ENCODE assay signal across 1 cellular context in the genomic region with DNA sequence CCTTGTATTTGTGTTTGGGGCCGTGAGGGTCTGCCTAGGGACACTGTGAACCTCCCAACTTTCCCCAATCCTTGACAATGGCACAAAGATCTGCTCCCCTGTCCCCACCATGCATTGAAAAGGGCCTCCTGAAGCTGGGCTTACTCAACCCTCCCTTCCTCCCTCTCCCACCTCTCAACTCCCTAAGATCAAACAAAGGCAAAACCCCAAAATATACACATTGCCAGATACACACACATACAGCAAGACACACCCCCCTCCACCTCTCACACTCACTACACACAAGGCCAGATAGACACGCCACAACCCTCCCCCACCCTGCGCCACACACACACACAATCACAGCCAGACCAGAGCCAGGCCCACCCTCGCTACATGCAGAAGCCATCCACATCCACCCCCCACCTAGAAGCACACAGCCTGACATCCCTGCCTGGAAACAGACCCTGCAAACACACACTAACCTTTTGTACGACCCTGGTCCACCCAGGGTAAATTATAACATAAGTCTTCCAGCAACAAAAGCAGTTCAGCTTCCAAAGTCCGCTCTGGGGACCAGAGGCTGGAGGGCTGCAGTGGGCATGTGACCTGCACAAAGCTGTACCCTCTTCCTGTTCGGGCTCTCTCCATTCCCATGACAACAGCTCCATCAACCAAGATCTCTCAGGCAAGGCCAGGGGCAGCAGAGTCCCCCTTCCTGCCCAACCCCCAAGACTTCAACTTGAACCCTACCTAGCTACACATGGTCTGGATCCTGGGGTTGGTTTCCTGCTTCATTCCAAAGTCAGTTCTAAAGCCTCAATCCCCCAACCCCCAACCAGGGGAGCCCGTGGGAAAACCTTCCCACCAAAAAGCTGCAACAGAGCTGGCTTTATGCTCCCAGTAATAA.
TF ChIP-seq lines count a peak whose summit lies in the region.

No MANE protein-coding gene starts in this region.

TF ChIP-seq in HepG2, 621 proteins besides CTCF, POLR2A, EP300 and RAD21 (continued from another document and continues in another):
- TF ChIP-seq NR0B2 (CRISPR knock-in tag; IDR thresholded peaks at IDR 0.05): no peak
- TF ChIP-seq, protein P1, sequence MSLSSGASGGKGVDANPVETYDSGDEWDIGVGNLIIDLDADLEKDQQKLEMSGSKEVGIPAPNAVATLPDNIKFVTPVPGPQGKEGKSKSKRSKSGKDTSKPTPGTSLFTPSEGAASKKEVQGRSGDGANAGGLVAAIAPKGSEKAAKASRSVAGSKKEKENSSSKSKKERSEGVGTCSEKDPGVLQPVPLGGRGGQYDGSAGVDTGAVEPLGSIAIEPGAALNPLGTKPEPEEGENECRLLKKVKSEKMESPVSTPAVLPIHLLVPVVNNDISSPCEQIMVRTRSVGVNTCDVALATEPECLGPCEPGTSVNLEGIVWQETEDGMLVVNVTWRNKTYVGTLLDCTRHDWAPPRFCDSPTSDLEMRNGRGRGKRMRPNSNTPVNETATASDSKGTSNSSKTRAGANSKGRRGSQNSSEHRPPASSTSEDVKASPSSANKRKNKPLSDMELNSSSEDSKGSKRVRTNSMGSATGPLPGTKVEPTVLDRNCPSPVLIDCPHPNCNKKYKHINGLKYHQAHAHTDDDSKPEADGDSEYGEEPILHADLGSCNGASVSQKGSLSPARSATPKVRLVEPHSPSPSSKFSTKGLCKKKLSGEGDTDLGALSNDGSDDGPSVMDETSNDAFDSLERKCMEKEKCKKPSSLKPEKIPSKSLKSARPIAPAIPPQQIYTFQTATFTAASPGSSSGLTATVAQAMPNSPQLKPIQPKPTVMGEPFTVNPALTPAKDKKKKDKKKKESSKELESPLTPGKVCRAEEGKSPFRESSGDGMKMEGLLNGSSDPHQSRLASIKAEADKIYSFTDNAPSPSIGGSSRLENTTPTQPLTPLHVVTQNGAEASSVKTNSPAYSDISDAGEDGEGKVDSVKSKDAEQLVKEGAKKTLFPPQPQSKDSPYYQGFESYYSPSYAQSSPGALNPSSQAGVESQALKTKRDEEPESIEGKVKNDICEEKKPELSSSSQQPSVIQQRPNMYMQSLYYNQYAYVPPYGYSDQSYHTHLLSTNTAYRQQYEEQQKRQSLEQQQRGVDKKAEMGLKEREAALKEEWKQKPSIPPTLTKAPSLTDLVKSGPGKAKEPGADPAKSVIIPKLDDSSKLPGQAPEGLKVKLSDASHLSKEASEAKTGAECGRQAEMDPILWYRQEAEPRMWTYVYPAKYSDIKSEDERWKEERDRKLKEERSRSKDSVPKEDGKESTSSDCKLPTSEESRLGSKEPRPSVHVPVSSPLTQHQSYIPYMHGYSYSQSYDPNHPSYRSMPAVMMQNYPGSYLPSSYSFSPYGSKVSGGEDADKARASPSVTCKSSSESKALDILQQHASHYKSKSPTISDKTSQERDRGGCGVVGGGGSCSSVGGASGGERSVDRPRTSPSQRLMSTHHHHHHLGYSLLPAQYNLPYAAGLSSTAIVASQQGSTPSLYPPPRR (CRISPR knock-in tag; IDR thresholded peaks at IDR 0.05; ENCODE audit: borderline replicate concordance): peak; percentile 55; the same call in 1 of the 2 replicates
- no peak for TF ChIP-seq ZIK1 (CRISPR knock-in tag; IDR thresholded peaks at IDR 0.05; ENCODE audit: borderline replicate concordance, low read depth)
- no peak for TF ChIP-seq RNF2 (conservative IDR thresholded peaks at IDR 0.05; ENCODE audit: low read depth)
- peak; percentile 43; the same call in 1 of the 2 replicates for TF ChIP-seq TBX2 (CRISPR knock-in tag; IDR thresholded peaks at IDR 0.05; ENCODE audit: borderline replicate concordance)
- TF ChIP-seq, protein P2, sequence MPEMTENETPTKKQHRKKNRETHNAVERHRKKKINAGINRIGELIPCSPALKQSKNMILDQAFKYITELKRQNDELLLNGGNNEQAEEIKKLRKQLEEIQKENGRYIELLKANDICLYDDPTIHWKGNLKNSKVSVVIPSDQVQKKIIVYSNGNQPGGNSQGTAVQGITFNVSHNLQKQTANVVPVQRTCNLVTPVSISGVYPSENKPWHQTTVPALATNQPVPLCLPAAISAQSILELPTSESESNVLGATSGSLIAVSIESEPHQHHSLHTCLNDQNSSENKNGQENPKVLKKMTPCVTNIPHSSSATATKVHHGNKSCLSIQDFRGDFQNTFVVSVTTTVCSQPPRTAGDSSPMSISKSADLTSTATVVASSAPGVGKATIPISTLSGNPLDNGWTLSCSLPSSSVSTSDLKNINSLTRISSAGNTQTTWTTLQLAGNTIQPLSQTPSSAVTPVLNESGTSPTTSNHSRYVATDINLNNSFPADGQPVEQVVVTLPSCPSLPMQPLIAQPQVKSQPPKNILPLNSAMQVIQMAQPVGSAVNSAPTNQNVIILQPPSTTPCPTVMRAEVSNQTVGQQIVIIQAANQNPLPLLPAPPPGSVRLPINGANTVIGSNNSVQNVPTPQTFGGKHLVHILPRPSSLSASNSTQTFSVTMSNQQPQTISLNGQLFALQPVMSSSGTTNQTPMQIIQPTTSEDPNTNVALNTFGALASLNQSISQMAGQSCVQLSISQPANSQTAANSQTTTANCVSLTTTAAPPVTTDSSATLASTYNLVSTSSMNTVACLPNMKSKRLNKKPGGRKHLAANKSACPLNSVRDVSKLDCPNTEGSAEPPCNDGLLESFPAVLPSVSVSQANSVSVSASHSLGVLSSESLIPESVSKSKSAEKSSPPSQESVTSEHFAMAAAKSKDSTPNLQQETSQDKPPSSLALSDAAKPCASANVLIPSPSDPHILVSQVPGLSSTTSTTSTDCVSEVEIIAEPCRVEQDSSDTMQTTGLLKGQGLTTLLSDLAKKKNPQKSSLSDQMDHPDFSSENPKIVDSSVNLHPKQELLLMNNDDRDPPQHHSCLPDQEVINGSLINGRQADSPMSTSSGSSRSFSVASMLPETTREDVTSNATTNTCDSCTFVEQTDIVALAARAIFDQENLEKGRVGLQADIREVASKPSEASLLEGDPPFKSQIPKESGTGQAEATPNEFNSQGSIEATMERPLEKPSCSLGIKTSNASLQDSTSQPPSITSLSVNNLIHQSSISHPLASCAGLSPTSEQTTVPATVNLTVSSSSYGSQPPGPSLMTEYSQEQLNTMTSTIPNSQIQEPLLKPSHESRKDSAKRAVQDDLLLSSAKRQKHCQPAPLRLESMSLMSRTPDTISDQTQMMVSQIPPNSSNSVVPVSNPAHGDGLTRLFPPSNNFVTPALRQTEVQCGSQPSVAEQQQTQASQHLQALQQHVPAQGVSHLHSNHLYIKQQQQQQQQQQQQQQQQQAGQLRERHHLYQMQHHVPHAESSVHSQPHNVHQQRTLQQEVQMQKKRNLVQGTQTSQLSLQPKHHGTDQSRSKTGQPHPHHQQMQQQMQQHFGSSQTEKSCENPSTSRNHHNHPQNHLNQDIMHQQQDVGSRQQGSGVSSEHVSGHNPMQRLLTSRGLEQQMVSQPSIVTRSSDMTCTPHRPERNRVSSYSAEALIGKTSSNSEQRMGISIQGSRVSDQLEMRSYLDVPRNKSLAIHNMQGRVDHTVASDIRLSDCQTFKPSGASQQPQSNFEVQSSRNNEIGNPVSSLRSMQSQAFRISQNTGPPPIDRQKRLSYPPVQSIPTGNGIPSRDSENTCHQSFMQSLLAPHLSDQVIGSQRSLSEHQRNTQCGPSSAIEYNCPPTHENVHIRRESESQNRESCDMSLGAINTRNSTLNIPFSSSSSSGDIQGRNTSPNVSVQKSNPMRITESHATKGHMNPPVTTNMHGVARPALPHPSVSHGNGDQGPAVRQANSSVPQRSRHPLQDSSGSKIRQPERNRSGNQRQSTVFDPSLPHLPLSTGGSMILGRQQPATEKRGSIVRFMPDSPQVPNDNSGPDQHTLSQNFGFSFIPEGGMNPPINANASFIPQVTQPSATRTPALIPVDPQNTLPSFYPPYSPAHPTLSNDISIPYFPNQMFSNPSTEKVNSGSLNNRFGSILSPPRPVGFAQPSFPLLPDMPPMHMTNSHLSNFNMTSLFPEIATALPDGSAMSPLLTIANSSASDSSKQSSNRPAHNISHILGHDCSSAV (CRISPR knock-in tag; IDR thresholded peaks at IDR 0.05; ENCODE audit: borderline replicate concordance): no peak
- no peak for TF ChIP-seq BCL3 (CRISPR knock-in tag; IDR thresholded peaks at IDR 0.05)
- no peak; the same call in 1 of the 2 replicates for TF ChIP-seq ZFY (CRISPR knock-in tag; IDR thresholded peaks at IDR 0.05)
- no peak for TF ChIP-seq MBNL3 (CRISPR knock-in tag; conservative IDR thresholded peaks at IDR 0.05)
- TF ChIP-seq MEIS1 (CRISPR knock-in tag; IDR thresholded peaks at IDR 0.05; ENCODE audit: borderline replicate concordance): no peak
- no peak for TF ChIP-seq MED8 (CRISPR knock-in tag; IDR thresholded peaks at IDR 0.05; ENCODE audit: insufficient replicate concordance)
- peak; percentile 83; the same call in 1 of the 2 replicates for TF ChIP-seq RXRB (CRISPR knock-in tag; IDR thresholded peaks at IDR 0.05; ENCODE audit: borderline replicate concordance)
- no peak for TF ChIP-seq ZNF333 (CRISPR knock-in tag; IDR thresholded peaks at IDR 0.05; ENCODE audit: borderline replicate concordance)
- TF ChIP-seq ZNF788 (CRISPR knock-in tag; IDR thresholded peaks at IDR 0.05; ENCODE audit: borderline replicate concordance): peak; percentile 67; the same call in 1 of the 2 replicates
- TF ChIP-seq ARID5B (CRISPR knock-in tag; IDR thresholded peaks at IDR 0.05): peak; percentile 81
- no peak for TF ChIP-seq ZNF883 (CRISPR knock-in tag; IDR thresholded peaks at IDR 0.05; ENCODE audit: not compliant biosample characterization)
- TF ChIP-seq ZFP1 (CRISPR knock-in tag; IDR thresholded peaks at IDR 0.05): peak; percentile 88; the same call in 1 of the 2 replicates
- TF ChIP-seq, protein P3, sequence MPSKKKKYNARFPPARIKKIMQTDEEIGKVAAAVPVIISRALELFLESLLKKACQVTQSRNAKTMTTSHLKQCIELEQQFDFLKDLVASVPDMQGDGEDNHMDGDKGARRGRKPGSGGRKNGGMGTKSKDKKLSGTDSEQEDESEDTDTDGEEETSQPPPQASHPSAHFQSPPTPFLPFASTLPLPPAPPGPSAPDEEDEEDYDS (CRISPR knock-in tag; IDR thresholded peaks at IDR 0.05): peak; percentile 66
- no peak for TF ChIP-seq ZNF720 (CRISPR knock-in tag; IDR thresholded peaks at IDR 0.05)
- no peak for TF ChIP-seq JDP2 (CRISPR knock-in tag; IDR thresholded peaks at IDR 0.05; ENCODE audit: borderline replicate concordance)
- TF ChIP-seq ARNT (IDR thresholded peaks at IDR 0.05): no peak
- no peak for TF ChIP-seq ZNF550 (CRISPR knock-in tag; IDR thresholded peaks at IDR 0.05; ENCODE audit: borderline replicate concordance)
- TF ChIP-seq, protein P4, sequence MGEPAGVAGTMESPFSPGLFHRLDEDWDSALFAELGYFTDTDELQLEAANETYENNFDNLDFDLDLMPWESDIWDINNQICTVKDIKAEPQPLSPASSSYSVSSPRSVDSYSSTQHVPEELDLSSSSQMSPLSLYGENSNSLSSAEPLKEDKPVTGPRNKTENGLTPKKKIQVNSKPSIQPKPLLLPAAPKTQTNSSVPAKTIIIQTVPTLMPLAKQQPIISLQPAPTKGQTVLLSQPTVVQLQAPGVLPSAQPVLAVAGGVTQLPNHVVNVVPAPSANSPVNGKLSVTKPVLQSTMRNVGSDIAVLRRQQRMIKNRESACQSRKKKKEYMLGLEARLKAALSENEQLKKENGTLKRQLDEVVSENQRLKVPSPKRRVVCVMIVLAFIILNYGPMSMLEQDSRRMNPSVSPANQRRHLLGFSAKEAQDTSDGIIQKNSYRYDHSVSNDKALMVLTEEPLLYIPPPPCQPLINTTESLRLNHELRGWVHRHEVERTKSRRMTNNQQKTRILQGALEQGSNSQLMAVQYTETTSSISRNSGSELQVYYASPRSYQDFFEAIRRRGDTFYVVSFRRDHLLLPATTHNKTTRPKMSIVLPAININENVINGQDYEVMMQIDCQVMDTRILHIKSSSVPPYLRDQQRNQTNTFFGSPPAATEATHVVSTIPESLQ (CRISPR knock-in tag; conservative IDR thresholded peaks at IDR 0.05): no peak
- no peak for TF ChIP-seq PRPF4 (IDR thresholded peaks at IDR 0.05; ENCODE audit: low read depth, low read length, poor library complexity, severe bottlenecking)
- TF ChIP-seq ZNF570 (CRISPR knock-in tag; IDR thresholded peaks at IDR 0.05; ENCODE audit: borderline replicate concordance): no peak
- peak; percentile 91; the same call in 1 of the 2 replicates for TF ChIP-seq SOX5 (CRISPR knock-in tag; IDR thresholded peaks at IDR 0.05; ENCODE audit: borderline replicate concordance)
